In the genomic region with DNA sequence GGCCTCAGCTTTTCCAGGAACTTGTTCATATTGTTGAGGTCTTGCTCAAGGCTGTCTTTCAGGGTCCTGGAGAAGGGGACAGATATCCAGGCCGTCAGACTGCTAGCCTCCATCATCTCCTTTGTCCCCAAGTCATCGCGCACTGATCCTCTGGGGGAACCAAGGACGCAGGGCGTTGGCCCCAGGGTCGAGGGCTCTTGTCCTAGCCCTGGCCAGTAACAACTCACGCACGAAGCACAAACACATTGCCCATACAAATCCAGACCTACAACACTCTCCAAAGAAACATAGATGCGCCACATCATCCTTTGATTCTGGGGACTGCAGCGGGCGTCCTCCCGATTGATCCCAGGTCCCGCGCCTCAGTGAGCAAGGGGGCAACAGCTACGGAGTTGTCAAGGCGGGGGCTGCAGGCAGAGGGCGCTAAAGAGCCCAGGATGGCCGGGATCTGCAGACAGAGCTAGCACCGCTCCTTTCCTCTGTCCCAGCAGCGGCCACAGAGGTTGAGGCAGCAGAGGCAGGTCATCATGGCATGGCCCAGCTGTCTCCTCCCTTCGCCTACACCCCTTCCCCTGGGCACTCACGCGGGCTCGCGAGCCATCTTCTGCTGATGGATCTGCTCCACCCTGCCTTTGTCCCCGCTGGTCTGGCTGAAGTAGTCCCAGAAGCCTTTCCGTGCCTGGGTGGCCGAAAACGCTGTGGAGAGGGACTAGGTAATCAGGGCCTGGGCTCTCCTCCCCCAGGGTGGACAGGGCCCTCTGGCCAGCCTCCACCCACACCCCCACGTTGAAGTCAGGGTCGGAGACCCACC, we compare ENCODE assay signal across 8 cellular contexts. TPM values are rescaled to one million over a fixed set of nuclear protein-coding genes. Genes with fewer than 3 reads are reported as not detected.
DNase-seq lines count a peak whose midpoint lies in the region; ATAC-seq and TF ChIP-seq lines count a peak whose summit lies in the region.

No MANE protein-coding gene starts in this region.

- peak; percentile 20 for DNase-seq in AG09319 (ENCODE audit: extremely low read depth, low read depth)
- peak; percentile 95 for DNase-seq in H7
- peak; percentile 76 for DNase-seq in NCI-H69 (lab: John Stamatoyannopoulos, UW)
- peak; percentile 85 for DNase-seq in activated CD4-positive, alpha-beta memory T cell treated with anti-CD3 and anti-CD28 coated beads for 36 hours
- peak; percentile 83 for DNase-seq in dermis blood vessel endothelial cell
- DNase-seq in lower leg skin (ENCODE audit: low spot score in 2 of 2), result peak; percentile 57 to 96
- DNase-seq in stimulated activated CD4-positive, alpha-beta T cell treated with anti-CD3 and anti-CD28 coated beads, TNF-alpha, amount 100 ng/mL, for 1 hour (ENCODE audit: low read depth in 3 of 3, low spot score in 1 of 3), result peak; percentile 29 to 71 (median 56)

- no peak for TF ChIP-seq POLR2A in lower leg skin (IDR thresholded peaks at IDR 0.05)

- peaks cover 3% of the 10 kb centered on the region for H3K36me3 ChIP-seq in H7 (replicated peaks; ENCODE audit: control insufficient read depth, insufficient read depth, low read length)

- no peaks in the 10 kb centered on the region for H3K27me3 Mint-ChIP-seq in activated CD4-positive, alpha-beta memory T cell treated with anti-CD3 and anti-CD28 coated beads for 36 hours

- POLR2A ChIA-PET in activated CD4-positive, alpha-beta memory T cell treated with anti-CD3 and anti-CD28 coated beads for 36 hours (lab: Charles Lee), result interaction anchor here (1.4 to 2.9 kb wide), 3 partner anchors 45 to 352 kb away, joined by 3 to 9 read pairs (median 4); a partner anchor contains a TSS

- no peak overlapping the region for H3K27ac Mint-ChIP-seq in activated CD4-positive, alpha-beta memory T cell treated with anti-CD3 and anti-CD28 coated beads for 36 hours

- intact Hi-C loops in activated CD4-positive, alpha-beta memory T cell treated with anti-CD3 and anti-CD28 coated beads for 36 hours (cut with micrococcal nuclease), result loop anchor here (1.0 kb wide), 2 partner anchors 45 to 315 kb away; no protein-coding TSS in a partner anchor
- intact Hi-C loops in lower leg skin (cut with DNase I; ENCODE audit: low total_unique reads), result loop anchor here (5.0 kb wide), 1 partner anchor 316 kb away; no protein-coding TSS in a partner anchor

- peaks cover 6% of the 10 kb centered on the region for H3K27me3 ChIP-seq in H7 (ENCODE audit: control insufficient read depth, insufficient read depth, low read length)

- no peak for ATAC-seq in GM21447 (IDR thresholded peaks at IDR 0.05; ENCODE audit: unreplicated experiment)

- peaks cover 23% of the 10 kb centered on the region for H3K4me1 Mint-ChIP-seq in activated CD4-positive, alpha-beta memory T cell treated with anti-CD3 and anti-CD28 coated beads for 36 hours (ENCODE audit: low read depth)

- TF ChIP-seq CTCF in AG09319 (IDR thresholded peaks at IDR 0.05; ENCODE audit: low read depth, low read length) (peak; percentile 93), lower leg skin (IDR thresholded peaks at IDR 0.05) (peak in 1 of 3 donors; percentile 78)

- 29 to 32% methylated on average over 28 to 31 of the region's 31 CpGs for WGBS in lower leg skin, 2 donors

- H3K4me3 Mint-ChIP-seq in activated CD4-positive, alpha-beta memory T cell treated with anti-CD3 and anti-CD28 coated beads for 36 hours, result no peak overlapping the region

- CTCF ChIA-PET in activated CD4-positive, alpha-beta memory T cell treated with anti-CD3 and anti-CD28 coated beads for 36 hours (lab: Charles Lee), result interaction anchor here (0.6 to 10.3 kb wide), 48 partner anchors 8 to 440 kb away, joined by 3 to 187 read pairs (median 6); a partner anchor contains a TSS

- H3K4me3 ChIP-seq in H7 (ENCODE audit: insufficient read depth, low read depth, low read length), result no peak overlapping the region
- H3K4me3 ChIP-seq in lower leg skin (ENCODE audit: low read depth, poor library complexity, severe bottlenecking), result no peak overlapping the region

- H3K36me3 Mint-ChIP-seq in activated CD4-positive, alpha-beta memory T cell treated with anti-CD3 and anti-CD28 coated beads for 36 hours, result peaks cover 13% of the 10 kb centered on the region

- H3K9me3 Mint-ChIP-seq in activated CD4-positive, alpha-beta memory T cell treated with anti-CD3 and anti-CD28 coated beads for 36 hours, result no peaks in the 10 kb centered on the region

RNA-seq across cellular contexts. Expression of a gene that starts 0.5 kb away (rescaled TPM):
- 0.07 and 0.11 TPM in 2 replicates for total RNA-seq in H7 (2014; rRNA removed; shearing (Covaris generic))
- total RNA-seq in activated CD4-positive, alpha-beta memory T cell treated with anti-CD3 and anti-CD28 coated beads for 36 hours, result not detected
- total RNA-seq in dermis blood vessel endothelial cell, result not detected in 2 replicates
- not detected for total RNA-seq in lower leg skin

RNA-seq across cellular contexts. Expression of a gene that starts 3.4 kb away (rescaled TPM):
- 66.3 and 75.0 TPM in 2 replicates for total RNA-seq in H7 (2014; rRNA removed; shearing (Covaris generic))
- total RNA-seq in activated CD4-positive, alpha-beta memory T cell treated with anti-CD3 and anti-CD28 coated beads for 36 hours, result 100 to 1,000 TPM; 101 to 102 TPM
- total RNA-seq in dermis blood vessel endothelial cell, result 39.5 and 48.5 TPM in 2 replicates
- 10 to 100 TPM; 21.7 to 33.8 (median 26.1) TPM for total RNA-seq in lower leg skin

RNA-seq across cellular contexts. Expression of a gene that starts 18.4 kb away (rescaled TPM):
- 31.1 and 33.2 TPM in 2 replicates for total RNA-seq in H7 (2014; rRNA removed; shearing (Covaris generic))
- 10 to 100 TPM; 30.3 to 32.7 TPM for total RNA-seq in activated CD4-positive, alpha-beta memory T cell treated with anti-CD3 and anti-CD28 coated beads for 36 hours
- total RNA-seq in dermis blood vessel endothelial cell (17.2 and 17.9 TPM in 2 replicates), lower leg skin (10 to 100 TPM; 13.8 to 17.2 (median 15.8) TPM)

RNA-seq across cellular contexts. Expression of a gene that starts 31.9 kb away (rescaled TPM):
- total RNA-seq in H7 (2014; rRNA removed; shearing (Covaris generic)), result not detected in 2 replicates
- total RNA-seq in activated CD4-positive, alpha-beta memory T cell treated with anti-CD3 and anti-CD28 coated beads for 36 hours, result not detected
- total RNA-seq in dermis blood vessel endothelial cell (not detected in 2 replicates), lower leg skin (not detected)

RNA-seq across cellular contexts. Expression of a gene that starts 38.5 kb away (rescaled TPM):
- total RNA-seq in H7 (2014; rRNA removed; shearing (Covaris generic)), result not detected in 2 replicates
- total RNA-seq in activated CD4-positive, alpha-beta memory T cell treated with anti-CD3 and anti-CD28 coated beads for 36 hours, result not detected
- total RNA-seq in dermis blood vessel endothelial cell, result not detected in 2 replicates
- not detected for total RNA-seq in lower leg skin

Comparison
In these comparisons a context has a peak if more than half of its experiments do, and no peak if none do; other contexts are left out.
1. DNase-seq: peak in every context shown above with its lines; median percentile 95 in H7; 85 in activated CD4-positive, alpha-beta memory T cell treated with anti-CD3 and anti-CD28 coated beads for 36 hours; 83 in dermis blood vessel endothelial cell; 76 in lower leg skin; 76 in NCI-H69; 56 in stimulated activated CD4-positive, alpha-beta T cell treated with anti-CD3 and anti-CD28 coated beads, TNF-alpha, amount 100 ng/mL, for 1 hour; 20 in AG09319.